In the genomic region with DNA sequence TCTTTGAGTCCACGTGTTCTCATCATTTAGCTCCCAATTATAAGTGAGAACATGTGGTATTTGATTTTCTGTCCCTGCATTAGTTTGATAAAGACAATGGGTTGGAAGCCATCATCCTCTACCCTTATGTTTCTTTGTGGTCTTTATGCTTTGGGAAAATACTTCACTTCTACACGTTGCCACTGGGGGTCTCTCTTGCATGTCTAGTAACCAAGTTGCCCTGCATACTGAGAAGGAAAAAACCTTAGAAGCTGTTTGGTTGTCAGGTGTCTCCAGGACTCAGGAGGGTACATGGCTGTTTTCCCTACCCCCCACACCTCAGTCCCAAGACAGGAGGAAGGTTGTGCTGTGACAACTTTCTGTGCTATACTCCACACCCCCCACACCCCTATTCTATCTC, we compare ENCODE assay signal across 8 cellular contexts.
DNase-seq lines count a peak whose midpoint lies in the region; ATAC-seq and TF ChIP-seq lines count a peak whose summit lies in the region.
"Not testable (repeated sequence)": the region's sequence is repeated elsewhere in the genome, so short reads cannot be mapped to it uniquely, and the experiment has no call there.

No MANE protein-coding gene starts in this region.

- in situ Hi-C loops in astrocyte of the cerebellum (cut with HindIII; ENCODE audit: low sequenced_read_pairs) = not testable (repeated sequence)

- H3K9me3 Mint-ChIP-seq in H9 = peaks cover 45 to 58% of the 10 kb centered on the region in 2 experiments

- H2BK120ac ChIP-seq in H9 (ENCODE audit: low read depth, low read length, poor library complexity, severe bottlenecking) = not testable (repeated sequence)

- not testable (repeated sequence) for H4K91ac ChIP-seq in H9 (ENCODE audit: insufficient read length, low read depth, low read length)

- DNase-seq in H9; astrocyte of the cerebellum (ENCODE audit: low read depth); fibroblast of pulmonary artery (ENCODE audit: low read depth); mucosa of descending colon: not testable (repeated sequence)
- peak; percentile 34 for DNase-seq in NCI-H82 (lab: John Stamatoyannopoulos, UW)

- H4K20me1 ChIP-seq in H9 (ENCODE audit: control insufficient read depth, insufficient read depth, insufficient read length) = not testable (repeated sequence)

- not testable (repeated sequence) for H3K36me3 ChIP-seq in mucosa of descending colon (ENCODE audit: low read depth)

- ATAC-seq in mucosa of descending colon = peak; percentile 39

- TF ChIP-seq CTCF in 22Rv1 (IDR thresholded peaks at IDR 0.05) = peak; percentile 35
- peak; percentile 24; the same call in 1 of the 2 replicates for TF ChIP-seq CTCF in GM12875 (IDR thresholded peaks at IDR 0.05; ENCODE audit: borderline replicate concordance, insufficient read depth, low read depth, low read length)
- TF ChIP-seq CTCF in H9 (conservative IDR thresholded peaks at IDR 0.05) = peak; percentile 52
- TF ChIP-seq CTCF in astrocyte of the cerebellum (IDR thresholded peaks at IDR 0.05; ENCODE audit: low read depth, low read length, missing control alignments) = peak; percentile 40
- peak; percentile 25 for TF ChIP-seq CTCF in fibroblast of pulmonary artery (IDR thresholded peaks at IDR 0.05; ENCODE audit: low read length, missing control alignments)
- not testable (repeated sequence) for TF ChIP-seq CTCF in mucosa of descending colon (IDR thresholded peaks at IDR 0.05)

- peaks cover 6 to 12% (median 7%) of the 10 kb centered on the region in 3 experiments; a peak in 6 of 7 replicates for H3K36me3 Mint-ChIP-seq in H9 (ENCODE audit: insufficient read depth in 1 of 3, low read depth in 3 of 3)

- not testable (repeated sequence) for H3K4me1 Mint-ChIP-seq in H9

- H3K56ac ChIP-seq in H9 (ENCODE audit: insufficient read length, low read depth, low read length) = not testable (repeated sequence)

- TF ChIP-seq RAD21 in Ishikawa (IDR thresholded peaks at IDR 0.05; ENCODE audit: low read depth) = peak; percentile 22; the same call in 1 of the 2 replicates

- not testable (repeated sequence) for H3K4ac ChIP-seq in H9 (ENCODE audit: low read depth, low read length)

- H2AK5ac ChIP-seq in H9 (ENCODE audit: insufficient read length, low read length) = not testable (repeated sequence)

- H3K18ac ChIP-seq in H9 (ENCODE audit: insufficient read length, low read depth, low read length) = not testable (repeated sequence)

- not testable (repeated sequence) for H3K9me3 ChIP-seq in H9 (ENCODE audit: control insufficient read depth, low read depth, low read length); mucosa of descending colon

- H3K4me3 ChIP-seq in GM12875 (ENCODE audit: low read depth, low read length); astrocyte of the cerebellum (ENCODE audit: low read depth, low read length); fibroblast of pulmonary artery (replicated peaks; ENCODE audit: low read depth, low read length); mucosa of descending colon: not testable (repeated sequence)

- H3K23ac ChIP-seq in H9 (ENCODE audit: insufficient read length, low read depth, low read length) = not testable (repeated sequence)

- not testable (repeated sequence) for H3K4me1 ChIP-seq in H9 (ENCODE audit: insufficient read depth, low read length); mucosa of descending colon (ENCODE audit: low read depth)

- not testable (repeated sequence) for H3K14ac ChIP-seq in H9 (ENCODE audit: insufficient read depth, low read length)

- intact Hi-C loops in mucosa of descending colon (cut with DNase I, micrococcal nuclease) = not testable (repeated sequence)

- not testable (repeated sequence) for H2BK5ac ChIP-seq in H9 (ENCODE audit: insufficient read length, low read length)

- not testable (repeated sequence) for H3K27ac Mint-ChIP-seq in H9

- H3K4me2 ChIP-seq in H9 (ENCODE audit: insufficient read depth, insufficient read length, low read length) = not testable (repeated sequence)

- H3K27me3 ChIP-seq in H9 (ENCODE audit: insufficient read depth, low read length) = not testable (repeated sequence)

- H3T11ph ChIP-seq in H9 (ENCODE audit: low read length) = not testable (repeated sequence)

- not testable (repeated sequence) for H2AFZ ChIP-seq in H9 (ENCODE audit: low read length)

- H3K23me2 ChIP-seq in H9 (ENCODE audit: insufficient read length, low read depth, low read length, poor library complexity, severe bottlenecking) = not testable (repeated sequence)

- WGBS in H9 (ENCODE audit: extremely low coverage, insufficient read length, low lambda C conversion rate) = no CpG with 5 or more reads among the region's 2 CpGs

- H2BK15ac ChIP-seq in H9 (ENCODE audit: low read depth, low read length) = not testable (repeated sequence)

- H3K27me3 Mint-ChIP-seq in H9 (ENCODE audit: low read depth) = not testable (repeated sequence)

- not testable (repeated sequence) for H4K5ac ChIP-seq in H9 (ENCODE audit: insufficient read length, low read depth, low read length)

- not testable (repeated sequence) for H4K8ac ChIP-seq in H9 (replicated peaks; ENCODE audit: insufficient read length, low read depth, low read length)

- not testable (repeated sequence) for H3K79me1 ChIP-seq in H9 (ENCODE audit: insufficient read depth, low read depth, low read length, poor library complexity, severe bottlenecking)

- H3K79me2 ChIP-seq in H9 (ENCODE audit: insufficient read depth, low read length) = not testable (repeated sequence)

- not testable (repeated sequence) for H3K27ac ChIP-seq in 22Rv1; H9 (ENCODE audit: insufficient read length, low read depth, low read length)

- H2BK20ac ChIP-seq in H9 (ENCODE audit: low read depth, low read length, poor library complexity, severe bottlenecking) = not testable (repeated sequence)

- not testable (repeated sequence) for TF ChIP-seq EP300 in Ishikawa (IDR thresholded peaks at IDR 0.05; ENCODE audit: borderline replicate concordance)

- H2BK12ac ChIP-seq in H9 (ENCODE audit: insufficient read length, low read depth, low read length) = not testable (repeated sequence)

- H3K4me3 Mint-ChIP-seq in H9 = not testable (repeated sequence)

- not testable (repeated sequence) for H3K9ac ChIP-seq in H9 (ENCODE audit: extremely low read depth, insufficient read length, low read length)
